ENCODE assay signal across 20 cellular contexts in genomic region chr12:6380141-6381121, GRCh38. TPM values are rescaled to one million over a fixed set of nuclear protein-coding genes. Genes with fewer than 3 reads are reported as not detected.
DNase-seq lines count a peak whose midpoint lies in the region; ATAC-seq, FAIRE-seq and TF ChIP-seq lines count a peak whose summit lies in the region.
"Had no signal": no experiment of that assay in that cellular context is flagged by ENCODE, and none has a peak within 500 bp of the region (broad histone marks: within the 10 kb centered on the region; RNA-seq: fewer than 3 reads in every experiment).

No MANE protein-coding gene starts in this region.

- BruUV-seq in MCF 10A (replicated peaks; lab: Mats Ljungman, UMichigan), result no TSS peak

- no peak for TF ChIP-seq EP300 in suprapubic skin (IDR thresholded peaks at IDR 0.05)

- no peaks in the 10 kb centered on the region for H3K27me3 Mint-ChIP-seq in MCF 10A (ENCODE audit: insufficient read depth, unreplicated experiment)

- H3K4me3 ChIP-seq in fibroblast of pulmonary artery (replicated peaks; ENCODE audit: low read depth, low read length) (no peak overlapping the region), suprapubic skin (no peak overlapping the region), WERI-Rb-1 (ENCODE audit: low read depth, low read length) (no peak overlapping the region)
- H3K4me3 ChIP-seq: tibial nerve had no signal

- H3K9me3 ChIP-seq in suprapubic skin (no peaks in the 10 kb centered on the region), WERI-Rb-1 (ENCODE audit: severe bottlenecking) (no peaks in the 10 kb centered on the region)
- H3K9me3 ChIP-seq: tibial nerve had no signal

- DNase-seq in DMS79 treated with DMSO at 0.1 percent for 48 hours (lab: John Stamatoyannopoulos, UW) (peak; percentile 46), DMS79 (lab: John Stamatoyannopoulos, UW) (no peak), MCF 10A (ENCODE audit: unreplicated experiment) (peak; percentile 65), fibroblast of pulmonary artery (ENCODE audit: low read depth) (peak; percentile 55), suprapubic skin (ENCODE audit: low spot score in 2 of 2) (peak in 1 of 2 donors; percentile 57), WERI-Rb-1 (no peak), GM12891 (ENCODE audit: insufficient read length, low spot score) (no peak)
- DNase-seq: activated CD4-positive, alpha-beta memory T cell treated with anti-CD3 and anti-CD28 coated beads for 36 hours; activated T-cell treated with anti-CD3 and anti-CD28 coated beads, Interleukin-2, amount 50 U/mL, for 72 hours; C1 segment of cervical spinal cord; DMS53; NCI-H1436; nephron progenitor cell; NK-92 treated with Interleukin-12 subunit alpha and Interleukin-12 subunit beta, amount 100 ng/mL, for 24 hours had no signal

- H3K9me3 Mint-ChIP-seq in MCF 10A (ENCODE audit: unreplicated experiment), result no peaks in the 10 kb centered on the region
- H3K9me3 Mint-ChIP-seq: activated CD4-positive, alpha-beta memory T cell treated with anti-CD3 and anti-CD28 coated beads for 36 hours; activated T-cell treated with anti-CD3 and anti-CD28 coated beads, Interleukin-2, amount 50 U/mL, for 72 hours; nephron progenitor cell had no signal

- peaks cover 73% of the 10 kb centered on the region for H3K4me1 ChIP-seq in suprapubic skin

- H3K27me3 ChIP-seq in suprapubic skin, result no peaks in the 10 kb centered on the region
- H3K27me3 ChIP-seq in WERI-Rb-1 (ENCODE audit: insufficient read depth, low read depth, severe bottlenecking), result no peaks in the 10 kb centered on the region
- H3K27me3 ChIP-seq: tibial nerve had no signal

- peaks cover 19% of the 10 kb centered on the region for H3K36me3 Mint-ChIP-seq in MCF 10A (ENCODE audit: insufficient read depth, unreplicated experiment)
- H3K36me3 Mint-ChIP-seq: activated CD4-positive, alpha-beta memory T cell treated with anti-CD3 and anti-CD28 coated beads for 36 hours had no signal

- CTCF ChIA-PET in MCF 10A (lab: Yijun Ruan, JAX), result interaction anchor here (0.6 to 1.8 kb wide), 14 partner anchors 9 to 1525 kb away, joined by 3 to 8 read pairs (median 3); no protein-coding TSS in a partner anchor

- H3K27ac ChIP-seq in suprapubic skin (peak overlapping the region; percentile 11), WERI-Rb-1 (no peak overlapping the region)
- H3K27ac ChIP-seq: 22Rv1, VCaP had no signal

- POLR2A ChIA-PET in MCF 10A (lab: Yijun Ruan, JAX), result interaction anchor here (0.8 to 16.5 kb wide), 8 partner anchors 8 to 152 kb away, joined by 3 to 739 read pairs (median 4); partner anchors contain the start of genes SCNN1A, TAPBPL, TNFRSF1A and VAMP1

- WGBS in suprapubic skin, result 78% methylated on average over 14 of the region's 14 CpGs

- TF ChIP-seq POLR2A in suprapubic skin (IDR thresholded peaks at IDR 0.05) (no peak), GM12891 (IDR thresholded peaks at IDR 0.05; ENCODE audit: low read depth, low read length) (no peak)

- FAIRE-seq in GM12891 (lab: Jason Lieb, UNC), result no peak
- FAIRE-seq: GM18507 had no signal

- H3K4me3 Mint-ChIP-seq in MCF 10A (ENCODE audit: unreplicated experiment), result no peak overlapping the region
- H3K4me3 Mint-ChIP-seq: activated CD4-positive, alpha-beta memory T cell treated with anti-CD3 and anti-CD28 coated beads for 36 hours; activated T-cell treated with anti-CD3 and anti-CD28 coated beads, Interleukin-2, amount 50 U/mL, for 72 hours; nephron progenitor cell had no signal

- intact Hi-C loops in MCF 10A (cut with micrococcal nuclease), result no loop called here

- ATAC-seq in HG03565 (IDR thresholded peaks at IDR 0.05; ENCODE audit: unreplicated experiment), result no peak
- ATAC-seq: activated T-cell treated with anti-CD3 and anti-CD28 coated beads, Interleukin-2, amount 50 U/mL, for 72 hours had no signal

- no peak for TF ChIP-seq CTCF in MCF 10A (IDR thresholded peaks at IDR 0.05; ENCODE audit: unreplicated experiment)
- no peak for TF ChIP-seq CTCF in fibroblast of pulmonary artery (IDR thresholded peaks at IDR 0.05; ENCODE audit: low read length, missing control alignments)
- TF ChIP-seq CTCF in suprapubic skin (IDR thresholded peaks at IDR 0.05), result no peak
- no peak for TF ChIP-seq CTCF in WERI-Rb-1 (IDR thresholded peaks at IDR 0.05; ENCODE audit: low read depth, low read length)

- H3K4me1 Mint-ChIP-seq in MCF 10A (ENCODE audit: insufficient read depth, unreplicated experiment), result peaks cover 42% of the 10 kb centered on the region

- H3K36me3 ChIP-seq in suprapubic skin, result no peaks in the 10 kb centered on the region
- H3K36me3 ChIP-seq in WERI-Rb-1, result no peaks in the 10 kb centered on the region
- H3K36me3 ChIP-seq: tibial nerve had no signal

- H3K27ac Mint-ChIP-seq in MCF 10A (ENCODE audit: low read depth, unreplicated experiment), result no peak overlapping the region
- H3K27ac Mint-ChIP-seq: activated CD4-positive, alpha-beta memory T cell treated with anti-CD3 and anti-CD28 coated beads for 36 hours; activated T-cell treated with anti-CD3 and anti-CD28 coated beads, Interleukin-2, amount 50 U/mL, for 72 hours; nephron progenitor cell had no signal

TF ChIP-seq in GM12891, 5 proteins besides CTCF, POLR2A, EP300 and RAD21:
- TF ChIP-seq POU2F2 (IDR thresholded peaks at IDR 0.05; ENCODE audit: low read depth, low read length), result no peak
- no peak for TF ChIP-seq SPI1 (IDR thresholded peaks at IDR 0.05; ENCODE audit: low read depth, low read length)
- TF ChIP-seq POLR2AphosphoS5 (IDR thresholded peaks at IDR 0.05; ENCODE audit: low read depth, low read length), result no peak
- TF ChIP-seq TAF1 (IDR thresholded peaks at IDR 0.05; ENCODE audit: low read depth, low read length), result no peak
- TF ChIP-seq PAX5 (IDR thresholded peaks at IDR 0.05; ENCODE audit: insufficient read depth, low read length, severe bottlenecking), result no peak

RNA-seq across cellular contexts. Expression of gene LTBR, which starts 3.5 kb away (rescaled TPM):
- total RNA-seq in MCF 10A (2022) (158 and 169 TPM in 2 replicates), suprapubic skin (100 to 1,000 TPM; 157 to 297 (median 204) TPM)
- 3.5 TPM for polyA plus RNA-seq in GM12891 (2012; ENCODE audit: low read depth, missing spikeins)

RNA-seq across cellular contexts. Expression of gene SCNN1A, which starts 5.1 kb away (rescaled TPM):
- total RNA-seq in MCF 10A (2022) (136 and 139 TPM in 2 replicates), suprapubic skin (100 to 1,000 TPM in 1 of 4 donors, 10 to 100 TPM in 3; 74.2 to 143 (median 93.7) TPM)
- 0.12 TPM for polyA plus RNA-seq in GM12891 (2012; ENCODE audit: low read depth, missing spikeins)
- total RNA-seq: cerebellum had no signal

RNA-seq across cellular contexts. Expression of gene TNFRSF1A, which starts 38.6 kb away (rescaled TPM):
- 103 and 110 TPM in 2 replicates for total RNA-seq in MCF 10A (2022)
- 100 to 1,000 TPM; 276 to 352 (median 281) TPM for total RNA-seq in suprapubic skin
- 8.1 TPM for polyA plus RNA-seq in GM12891 (2012; ENCODE audit: low read depth, missing spikeins)

Comparison
In these comparisons a context has a peak if more than half of its experiments do, and no peak if none do; other contexts are left out.
1. DNase-seq: peak in DMS79 treated with DMSO at 0.1 percent for 48 hours (single experiment), MCF 10A (single experiment) and fibroblast of pulmonary artery (single experiment); none in DMS79 (single experiment), WERI-Rb-1 (single experiment) and GM12891 (single experiment).